In the genomic region with DNA sequence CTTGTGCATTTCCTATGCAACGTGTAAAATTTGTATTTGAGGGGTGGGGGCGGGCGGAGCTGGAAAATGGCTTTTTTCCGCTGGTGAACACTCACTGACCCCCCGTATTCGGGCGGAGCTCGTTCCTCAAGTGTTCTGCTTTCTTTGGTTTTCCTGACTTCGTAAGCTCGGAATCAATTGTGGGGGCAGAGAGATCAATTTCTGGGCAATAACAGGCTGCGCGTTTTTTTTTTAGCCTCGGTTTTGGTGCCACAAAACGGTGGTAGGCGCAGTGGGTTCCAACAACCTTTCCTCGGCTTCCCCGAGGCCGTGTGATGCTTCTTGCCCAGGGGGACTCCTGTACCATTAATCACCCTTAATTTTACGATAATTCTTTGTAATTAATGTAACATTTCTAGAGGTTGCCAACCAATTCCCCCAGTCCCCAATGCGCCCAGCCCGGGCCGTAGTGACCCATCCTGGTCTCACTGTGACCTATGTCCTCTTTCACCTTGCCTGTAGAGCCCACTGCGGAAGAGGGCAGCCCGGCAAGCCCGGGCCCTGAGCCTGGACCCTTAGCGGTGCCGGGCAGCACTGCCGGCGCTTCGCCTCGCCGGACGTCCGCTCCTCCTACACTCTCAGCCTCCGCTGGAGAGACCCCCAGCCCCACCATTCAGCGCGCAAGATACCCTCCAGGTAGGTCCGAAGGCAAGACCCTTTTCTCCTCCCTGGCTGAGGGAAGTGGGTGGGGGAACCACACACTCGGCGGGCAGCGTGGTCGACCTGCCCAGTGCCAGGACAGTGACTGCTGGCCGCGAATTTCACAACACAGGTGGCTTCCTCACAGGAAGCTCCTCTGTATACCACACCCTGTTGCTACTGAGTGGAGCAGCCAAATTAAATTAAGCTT, we compare ENCODE assay signal across 1 cellular context.
TF ChIP-seq lines count a peak whose summit lies in the region.

No MANE protein-coding gene starts in this region.

TF ChIP-seq in GM23338, 12 proteins besides CTCF, POLR2A, EP300 and RAD21 (continued from another document):
- TF ChIP-seq, protein P1, sequence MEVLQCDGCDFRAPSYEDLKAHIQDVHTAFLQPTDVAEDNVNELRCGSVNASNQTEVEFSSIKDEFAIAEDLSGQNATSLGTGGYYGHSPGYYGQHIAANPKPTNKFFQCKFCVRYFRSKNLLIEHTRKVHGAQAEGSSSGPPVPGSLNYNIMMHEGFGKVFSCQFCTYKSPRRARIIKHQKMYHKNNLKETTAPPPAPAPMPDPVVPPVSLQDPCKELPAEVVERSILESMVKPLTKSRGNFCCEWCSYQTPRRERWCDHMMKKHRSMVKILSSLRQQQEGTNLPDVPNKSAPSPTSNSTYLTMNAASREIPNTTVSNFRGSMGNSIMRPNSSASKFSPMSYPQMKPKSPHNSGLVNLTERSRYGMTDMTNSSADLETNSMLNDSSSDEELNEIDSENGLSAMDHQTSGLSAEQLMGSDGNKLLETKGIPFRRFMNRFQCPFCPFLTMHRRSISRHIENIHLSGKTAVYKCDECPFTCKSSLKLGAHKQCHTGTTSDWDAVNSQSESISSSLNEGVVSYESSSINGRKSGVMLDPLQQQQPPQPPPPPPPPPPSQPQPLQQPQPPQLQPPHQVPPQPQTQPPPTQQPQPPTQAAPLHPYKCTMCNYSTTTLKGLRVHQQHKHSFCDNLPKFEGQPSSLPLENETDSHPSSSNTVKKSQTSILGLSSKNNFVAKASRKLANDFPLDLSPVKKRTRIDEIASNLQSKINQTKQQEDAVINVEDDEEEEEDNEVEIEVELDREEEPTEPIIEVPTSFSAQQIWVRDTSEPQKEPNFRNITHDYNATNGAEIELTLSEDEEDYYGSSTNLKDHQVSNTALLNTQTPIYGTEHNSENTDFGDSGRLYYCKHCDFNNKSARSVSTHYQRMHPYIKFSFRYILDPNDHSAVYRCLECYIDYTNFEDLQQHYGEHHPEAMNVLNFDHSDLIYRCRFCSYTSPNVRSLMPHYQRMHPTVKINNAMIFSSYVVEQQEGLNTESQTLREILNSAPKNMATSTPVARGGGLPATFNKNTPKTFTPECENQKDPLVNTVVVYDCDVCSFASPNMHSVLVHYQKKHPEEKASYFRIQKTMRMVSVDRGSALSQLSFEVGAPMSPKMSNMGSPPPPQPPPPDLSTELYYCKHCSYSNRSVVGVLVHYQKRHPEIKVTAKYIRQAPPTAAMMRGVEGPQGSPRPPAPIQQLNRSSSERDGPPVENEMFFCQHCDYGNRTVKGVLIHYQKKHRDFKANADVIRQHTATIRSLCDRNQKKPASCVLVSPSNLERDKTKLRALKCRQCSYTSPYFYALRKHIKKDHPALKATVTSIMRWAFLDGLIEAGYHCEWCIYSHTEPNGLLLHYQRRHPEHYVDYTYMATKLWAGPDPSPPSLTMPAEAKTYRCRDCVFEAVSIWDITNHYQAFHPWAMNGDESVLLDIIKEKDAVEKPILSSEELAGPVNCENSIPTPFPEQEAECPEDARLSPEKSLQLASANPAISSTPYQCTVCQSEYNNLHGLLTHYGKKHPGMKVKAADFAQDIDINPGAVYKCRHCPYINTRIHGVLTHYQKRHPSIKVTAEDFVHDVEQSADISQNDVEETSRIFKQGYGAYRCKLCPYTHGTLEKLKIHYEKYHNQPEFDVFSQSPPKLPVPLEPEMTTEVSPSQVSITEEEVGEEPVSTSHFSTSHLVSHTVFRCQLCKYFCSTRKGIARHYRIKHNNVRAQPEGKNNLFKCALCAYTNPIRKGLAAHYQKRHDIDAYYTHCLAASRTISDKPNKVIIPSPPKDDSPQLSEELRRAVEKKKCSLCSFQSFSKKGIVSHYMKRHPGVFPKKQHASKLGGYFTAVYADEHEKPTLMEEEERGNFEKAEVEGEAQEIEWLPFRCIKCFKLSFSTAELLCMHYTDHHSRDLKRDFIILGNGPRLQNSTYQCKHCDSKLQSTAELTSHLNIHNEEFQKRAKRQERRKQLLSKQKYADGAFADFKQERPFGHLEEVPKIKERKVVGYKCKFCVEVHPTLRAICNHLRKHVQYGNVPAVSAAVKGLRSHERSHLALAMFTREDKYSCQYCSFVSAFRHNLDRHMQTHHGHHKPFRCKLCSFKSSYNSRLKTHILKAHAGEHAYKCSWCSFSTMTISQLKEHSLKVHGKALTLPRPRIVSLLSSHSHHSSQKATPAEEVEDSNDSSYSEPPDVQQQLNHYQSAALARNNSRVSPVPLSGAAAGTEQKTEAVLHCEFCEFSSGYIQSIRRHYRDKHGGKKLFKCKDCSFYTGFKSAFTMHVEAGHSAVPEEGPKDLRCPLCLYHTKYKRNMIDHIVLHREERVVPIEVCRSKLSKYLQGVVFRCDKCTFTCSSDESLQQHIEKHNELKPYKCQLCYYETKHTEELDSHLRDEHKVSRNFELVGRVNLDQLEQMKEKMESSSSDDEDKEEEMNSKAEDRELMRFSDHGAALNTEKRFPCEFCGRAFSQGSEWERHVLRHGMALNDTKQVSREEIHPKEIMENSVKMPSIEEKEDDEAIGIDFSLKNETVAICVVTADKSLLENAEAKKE (CRISPR knock-in tag; IDR thresholded peaks at IDR 0.05), result no peak
- TF ChIP-seq CREB1 (CRISPR knock-in tag; IDR thresholded peaks at IDR 0.05; ENCODE audit: low read depth) (no peak), EZH2 (IDR thresholded peaks at IDR 0.05; ENCODE audit: low read depth, unreplicated experiment) (peak; percentile 63), ZNF114 (CRISPR knock-in tag; IDR thresholded peaks at IDR 0.05) (no peak), NANOG (IDR thresholded peaks at IDR 0.05; ENCODE audit: borderline replicate concordance) (no peak), STAT1 (IDR thresholded peaks at IDR 0.05; ENCODE audit: unreplicated experiment) (no peak), JUNB (IDR thresholded peaks at IDR 0.05; ENCODE audit: unreplicated experiment) (no peak)
- TF ChIP-seq, protein P2, sequence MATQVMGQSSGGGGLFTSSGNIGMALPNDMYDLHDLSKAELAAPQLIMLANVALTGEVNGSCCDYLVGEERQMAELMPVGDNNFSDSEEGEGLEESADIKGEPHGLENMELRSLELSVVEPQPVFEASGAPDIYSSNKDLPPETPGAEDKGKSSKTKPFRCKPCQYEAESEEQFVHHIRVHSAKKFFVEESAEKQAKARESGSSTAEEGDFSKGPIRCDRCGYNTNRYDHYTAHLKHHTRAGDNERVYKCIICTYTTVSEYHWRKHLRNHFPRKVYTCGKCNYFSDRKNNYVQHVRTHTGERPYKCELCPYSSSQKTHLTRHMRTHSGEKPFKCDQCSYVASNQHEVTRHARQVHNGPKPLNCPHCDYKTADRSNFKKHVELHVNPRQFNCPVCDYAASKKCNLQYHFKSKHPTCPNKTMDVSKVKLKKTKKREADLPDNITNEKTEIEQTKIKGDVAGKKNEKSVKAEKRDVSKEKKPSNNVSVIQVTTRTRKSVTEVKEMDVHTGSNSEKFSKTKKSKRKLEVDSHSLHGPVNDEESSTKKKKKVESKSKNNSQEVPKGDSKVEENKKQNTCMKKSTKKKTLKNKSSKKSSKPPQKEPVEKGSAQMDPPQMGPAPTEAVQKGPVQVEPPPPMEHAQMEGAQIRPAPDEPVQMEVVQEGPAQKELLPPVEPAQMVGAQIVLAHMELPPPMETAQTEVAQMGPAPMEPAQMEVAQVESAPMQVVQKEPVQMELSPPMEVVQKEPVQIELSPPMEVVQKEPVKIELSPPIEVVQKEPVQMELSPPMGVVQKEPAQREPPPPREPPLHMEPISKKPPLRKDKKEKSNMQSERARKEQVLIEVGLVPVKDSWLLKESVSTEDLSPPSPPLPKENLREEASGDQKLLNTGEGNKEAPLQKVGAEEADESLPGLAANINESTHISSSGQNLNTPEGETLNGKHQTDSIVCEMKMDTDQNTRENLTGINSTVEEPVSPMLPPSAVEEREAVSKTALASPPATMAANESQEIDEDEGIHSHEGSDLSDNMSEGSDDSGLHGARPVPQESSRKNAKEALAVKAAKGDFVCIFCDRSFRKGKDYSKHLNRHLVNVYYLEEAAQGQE (IDR thresholded peaks at IDR 0.05; ENCODE audit: unreplicated experiment), result no peak
